In the genomic region with DNA sequence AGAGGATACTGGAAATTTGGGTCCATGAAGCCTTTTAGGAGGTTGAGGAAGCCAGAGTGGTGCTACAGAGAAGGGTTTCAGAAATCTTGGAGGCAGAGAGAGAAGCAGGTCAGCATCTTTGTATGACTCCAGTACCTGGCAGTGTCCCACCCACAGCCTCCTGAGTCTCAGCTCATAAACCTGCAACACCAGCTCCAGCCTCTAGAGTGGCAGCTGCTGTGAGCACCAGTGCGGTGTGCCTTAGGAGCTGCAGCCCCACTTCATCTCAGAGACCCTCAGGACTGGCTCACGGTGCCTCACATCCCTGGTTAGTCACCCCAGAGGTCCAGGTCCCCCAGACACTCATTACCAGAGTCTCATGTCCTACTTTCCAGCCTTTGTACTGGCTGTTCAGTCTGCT, we compare ENCODE assay signal across 12 cellular contexts.
DNase-seq lines count a peak whose midpoint lies in the region; ATAC-seq and TF ChIP-seq lines count a peak whose summit lies in the region.
"Had no signal": no experiment of that assay in that cellular context is flagged by ENCODE, and none has a peak within 500 bp of the region (broad histone marks: within the 10 kb centered on the region; RNA-seq: fewer than 3 reads in every experiment).

No MANE protein-coding gene starts in this region.

- H3K4me3 ChIP-seq in HCT116 (replicated peaks in 1 of 2; ENCODE audit: low read depth in 1 of 2, low read length in 2 of 2) (no peak overlapping the region), testis (no peak overlapping the region)
- H3K4me3 ChIP-seq: body of pancreas had no signal

- BruUV-seq in HCT116 (replicated peaks; lab: Mats Ljungman, UMichigan) = no TSS peak

- DNase-seq in NCI-H146 (lab: John Stamatoyannopoulos, UW) (peak; percentile 23), NCI-H146 treated with DMSO at 0.1 percent for 48 hours (lab: John Stamatoyannopoulos, UW; ENCODE audit: unreplicated experiment) (no peak), HCT116 (ENCODE audit: low read depth, low spot score) (no peak), UCSD-AML1 (lab: John Stamatoyannopoulos, UW; ENCODE audit: unreplicated experiment) (peak; percentile 8), nephron progenitor cell (peak; percentile 21), testis (no peak)
- DNase-seq in activated effector memory CD4-positive, alpha-beta T cell treated with Interleukin-2 at 50 U/mL for 16 hours = no peak
- DNase-seq: activated CD4-positive, alpha-beta T cell treated with anti-CD3 and anti-CD28 coated beads, Interleukin-2, amount 10 ng/mL, durations not matched to agents 7 days and 5 days; body of pancreas; hypothalamus had no signal

- TF ChIP-seq RAD21 in HCT116 (IDR thresholded peaks at IDR 0.05; ENCODE audit: low read depth) = no peak

- no peaks in the 10 kb centered on the region for H3K9me3 Mint-ChIP-seq in nephron progenitor cell
- H3K9me3 Mint-ChIP-seq: activated CD4-positive, alpha-beta T cell treated with anti-CD3 and anti-CD28 coated beads, Interleukin-2, amount 10 ng/mL, durations not matched to agents 7 days and 5 days; nephron had no signal

- H3K79me2 ChIP-seq in HCT116 (ENCODE audit: insufficient read depth, low read length) = no peaks in the 10 kb centered on the region

- ATAC-seq in HCT116 (peak; percentile 99), HG02759 (IDR thresholded peaks at IDR 0.05; ENCODE audit: unreplicated experiment) (no peak)
- ATAC-seq: body of pancreas had no signal

- H3K27ac Mint-ChIP-seq in nephron progenitor cell = no peak overlapping the region
- H3K27ac Mint-ChIP-seq: activated CD4-positive, alpha-beta T cell treated with anti-CD3 and anti-CD28 coated beads, Interleukin-2, amount 10 ng/mL, durations not matched to agents 7 days and 5 days; nephron had no signal

- no peak overlapping the region for H3K4me3 Mint-ChIP-seq in nephron progenitor cell
- H3K4me3 Mint-ChIP-seq: activated CD4-positive, alpha-beta T cell treated with anti-CD3 and anti-CD28 coated beads, Interleukin-2, amount 10 ng/mL, durations not matched to agents 7 days and 5 days; nephron had no signal

- H3K27ac ChIP-seq in HCT116 (ENCODE audit: low read depth, low read length) (no peak overlapping the region), testis (no peak overlapping the region)
- H3K27ac ChIP-seq: body of pancreas had no signal

- H3K27me3 ChIP-seq in HCT116 (ENCODE audit: insufficient read depth, low read length) (no peaks in the 10 kb centered on the region), testis (no peaks in the 10 kb centered on the region)
- H3K27me3 ChIP-seq: body of pancreas had no signal

- intact Hi-C loops in HCT116 (cut with micrococcal nuclease) (no loop called here), testis (cut with DNase I; ENCODE audit: low total_unique reads) (no loop called here)

- no peak overlapping the region for H3K9ac ChIP-seq in HCT116 (ENCODE audit: low read length)

- TF ChIP-seq POLR2A in HCT116 (IDR thresholded peaks at IDR 0.05; ENCODE audit: borderline replicate concordance, extremely low read depth, insufficient read depth, insufficient read length) = no peak
- TF ChIP-seq POLR2A in testis (IDR thresholded peaks at IDR 0.05) = no peak

- H3K9me3 ChIP-seq in HCT116 (ENCODE audit: control insufficient read depth in 1 of 2, insufficient read depth in 1 of 2, low read depth in 1 of 2, low read length in 2 of 2) = no peaks in the 10 kb centered on the region
- no peaks in the 10 kb centered on the region for H3K9me3 ChIP-seq in testis
- H3K9me3 ChIP-seq: body of pancreas had no signal

- H3K36me3 ChIP-seq in HCT116 (ENCODE audit: control insufficient read depth in 1 of 2, insufficient read depth in 2 of 2, low read length in 2 of 2) (no peaks in the 10 kb centered on the region), testis (ENCODE audit: low read depth, missing control alignments) (no peaks in the 10 kb centered on the region)

- no peaks in the 10 kb centered on the region for H3K4me1 Mint-ChIP-seq in nephron progenitor cell
- H3K4me1 Mint-ChIP-seq: activated CD4-positive, alpha-beta T cell treated with anti-CD3 and anti-CD28 coated beads, Interleukin-2, amount 10 ng/mL, durations not matched to agents 7 days and 5 days; nephron had no signal

- H3K4me2 ChIP-seq in HCT116 (ENCODE audit: low read length) = no peak overlapping the region

- no peaks in the 10 kb centered on the region for H3K4me1 ChIP-seq in HCT116 (ENCODE audit: control insufficient read depth in 1 of 2, insufficient read depth in 2 of 2, low read length in 2 of 2)
- H3K4me1 ChIP-seq in testis = no peaks in the 10 kb centered on the region
- H3K4me1 ChIP-seq: body of pancreas had no signal

- H3K27me3 Mint-ChIP-seq in nephron progenitor cell (ENCODE audit: low read depth, poor library complexity) = peaks cover 22% of the 10 kb centered on the region

- H3K9me2 ChIP-seq in HCT116 (ENCODE audit: insufficient read depth) = no peaks in the 10 kb centered on the region

- H3K36me3 Mint-ChIP-seq in nephron progenitor cell (ENCODE audit: low read depth) = no peaks in the 10 kb centered on the region

- CTCF ChIA-PET in HCT116 (lab: Charles Lee) = interaction anchor here (1.2 to 1.3 kb wide), 3 partner anchors 13 to 921 kb away, joined by 3 to 14 read pairs (median 3); no protein-coding TSS in a partner anchor

- 64 to 77% methylated on average over 2 of the region's 2 CpGs for WGBS in testis, 2 donors

- RAD21 ChIA-PET in HCT116 (lab: Charles Lee; ENCODE audit: low non-redundant PET in 1 of 2, low total read pairs in 2 of 2, uncharacterized antibody in 2 of 2, unreplicated experiment in 2 of 2) = no interaction called here

- POLR2A ChIA-PET in HCT116 (lab: Charles Lee) = no interaction called here

- H2AFZ ChIP-seq in HCT116 (ENCODE audit: low read depth, low read length, poor library complexity, severe bottlenecking) = no peak overlapping the region

- H4K20me1 ChIP-seq in HCT116 (ENCODE audit: insufficient read depth) = no peaks in the 10 kb centered on the region

- TF ChIP-seq CTCF in HCT116 (IDR thresholded peaks at IDR 0.05 in 2 of 3, conservative IDR thresholded peaks at IDR 0.05 in 1 of 3; ENCODE audit: borderline replicate concordance in 1 of 3, insufficient read depth in 1 of 3, low read depth in 2 of 3, low read length in 2 of 3) (peak in 2 of 3 experiments; percentile 52 to 61; a peak in 3 of 6 replicates), nephron progenitor cell (IDR thresholded peaks at IDR 0.05) (peak; percentile 24), testis (IDR thresholded peaks at IDR 0.05) (no peak)

TF ChIP-seq in HCT116, 20 proteins besides CTCF, POLR2A, EP300 and RAD21 (continues in another document):
- TF ChIP-seq TCF7L2 (IDR thresholded peaks at IDR 0.05; ENCODE audit: borderline replicate concordance, extremely low read depth, insufficient read depth, insufficient read length) (no peak), ZFX (IDR thresholded peaks at IDR 0.05) (no peak), EZH2phosphoT487 (IDR thresholded peaks at IDR 0.05; ENCODE audit: borderline replicate concordance) (no peak), FOSL1 (IDR thresholded peaks at IDR 0.05; ENCODE audit: low read depth) (no peak), ELF1 (IDR thresholded peaks at IDR 0.05; ENCODE audit: borderline replicate concordance, low read depth) (no peak), POLR2AphosphoS5 (IDR thresholded peaks at IDR 0.05; ENCODE audit: low read depth, low read length) (no peak)
- TF ChIP-seq, protein P1, sequence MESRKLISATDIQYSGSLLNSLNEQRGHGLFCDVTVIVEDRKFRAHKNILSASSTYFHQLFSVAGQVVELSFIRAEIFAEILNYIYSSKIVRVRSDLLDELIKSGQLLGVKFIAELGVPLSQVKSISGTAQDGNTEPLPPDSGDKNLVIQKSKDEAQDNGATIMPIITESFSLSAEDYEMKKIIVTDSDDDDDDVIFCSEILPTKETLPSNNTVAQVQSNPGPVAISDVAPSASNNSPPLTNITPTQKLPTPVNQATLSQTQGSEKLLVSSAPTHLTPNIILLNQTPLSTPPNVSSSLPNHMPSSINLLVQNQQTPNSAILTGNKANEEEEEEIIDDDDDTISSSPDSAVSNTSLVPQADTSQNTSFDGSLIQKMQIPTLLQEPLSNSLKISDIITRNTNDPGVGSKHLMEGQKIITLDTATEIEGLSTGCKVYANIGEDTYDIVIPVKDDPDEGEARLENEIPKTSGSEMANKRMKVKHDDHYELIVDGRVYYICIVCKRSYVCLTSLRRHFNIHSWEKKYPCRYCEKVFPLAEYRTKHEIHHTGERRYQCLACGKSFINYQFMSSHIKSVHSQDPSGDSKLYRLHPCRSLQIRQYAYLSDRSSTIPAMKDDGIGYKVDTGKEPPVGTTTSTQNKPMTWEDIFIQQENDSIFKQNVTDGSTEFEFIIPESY (IDR thresholded peaks at IDR 0.05; ENCODE audit: extremely low read depth, insufficient replicate concordance, low read length) = no peak
- TF ChIP-seq, protein P2, sequence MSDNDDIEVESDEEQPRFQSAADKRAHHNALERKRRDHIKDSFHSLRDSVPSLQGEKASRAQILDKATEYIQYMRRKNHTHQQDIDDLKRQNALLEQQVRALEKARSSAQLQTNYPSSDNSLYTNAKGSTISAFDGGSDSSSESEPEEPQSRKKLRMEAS (IDR thresholded peaks at IDR 0.05) = no peak
- TF ChIP-seq, protein P3, sequence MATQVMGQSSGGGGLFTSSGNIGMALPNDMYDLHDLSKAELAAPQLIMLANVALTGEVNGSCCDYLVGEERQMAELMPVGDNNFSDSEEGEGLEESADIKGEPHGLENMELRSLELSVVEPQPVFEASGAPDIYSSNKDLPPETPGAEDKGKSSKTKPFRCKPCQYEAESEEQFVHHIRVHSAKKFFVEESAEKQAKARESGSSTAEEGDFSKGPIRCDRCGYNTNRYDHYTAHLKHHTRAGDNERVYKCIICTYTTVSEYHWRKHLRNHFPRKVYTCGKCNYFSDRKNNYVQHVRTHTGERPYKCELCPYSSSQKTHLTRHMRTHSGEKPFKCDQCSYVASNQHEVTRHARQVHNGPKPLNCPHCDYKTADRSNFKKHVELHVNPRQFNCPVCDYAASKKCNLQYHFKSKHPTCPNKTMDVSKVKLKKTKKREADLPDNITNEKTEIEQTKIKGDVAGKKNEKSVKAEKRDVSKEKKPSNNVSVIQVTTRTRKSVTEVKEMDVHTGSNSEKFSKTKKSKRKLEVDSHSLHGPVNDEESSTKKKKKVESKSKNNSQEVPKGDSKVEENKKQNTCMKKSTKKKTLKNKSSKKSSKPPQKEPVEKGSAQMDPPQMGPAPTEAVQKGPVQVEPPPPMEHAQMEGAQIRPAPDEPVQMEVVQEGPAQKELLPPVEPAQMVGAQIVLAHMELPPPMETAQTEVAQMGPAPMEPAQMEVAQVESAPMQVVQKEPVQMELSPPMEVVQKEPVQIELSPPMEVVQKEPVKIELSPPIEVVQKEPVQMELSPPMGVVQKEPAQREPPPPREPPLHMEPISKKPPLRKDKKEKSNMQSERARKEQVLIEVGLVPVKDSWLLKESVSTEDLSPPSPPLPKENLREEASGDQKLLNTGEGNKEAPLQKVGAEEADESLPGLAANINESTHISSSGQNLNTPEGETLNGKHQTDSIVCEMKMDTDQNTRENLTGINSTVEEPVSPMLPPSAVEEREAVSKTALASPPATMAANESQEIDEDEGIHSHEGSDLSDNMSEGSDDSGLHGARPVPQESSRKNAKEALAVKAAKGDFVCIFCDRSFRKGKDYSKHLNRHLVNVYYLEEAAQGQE (IDR thresholded peaks at IDR 0.05; ENCODE audit: low read depth) = no peak

Comparison
In these comparisons a context has a peak if more than half of its experiments do, and no peak if none do; other contexts are left out.
1. DNase-seq: peak in NCI-H146 (single experiment), UCSD-AML1 (single experiment) and nephron progenitor cell (single experiment); none in NCI-H146 treated with DMSO at 0.1 percent for 48 hours (single experiment), HCT116 (single experiment), testis (single experiment) and activated effector memory CD4-positive, alpha-beta T cell treated with Interleukin-2 at 50 U/mL for 16 hours (single experiment).
2. CTCF ChIP-seq: peak in HCT116 (2 of 3) and nephron progenitor cell (single experiment); none in testis (0 of 3).